Comparison of ENCODE assay signal across 22 cellular contexts in the genomic region with DNA sequence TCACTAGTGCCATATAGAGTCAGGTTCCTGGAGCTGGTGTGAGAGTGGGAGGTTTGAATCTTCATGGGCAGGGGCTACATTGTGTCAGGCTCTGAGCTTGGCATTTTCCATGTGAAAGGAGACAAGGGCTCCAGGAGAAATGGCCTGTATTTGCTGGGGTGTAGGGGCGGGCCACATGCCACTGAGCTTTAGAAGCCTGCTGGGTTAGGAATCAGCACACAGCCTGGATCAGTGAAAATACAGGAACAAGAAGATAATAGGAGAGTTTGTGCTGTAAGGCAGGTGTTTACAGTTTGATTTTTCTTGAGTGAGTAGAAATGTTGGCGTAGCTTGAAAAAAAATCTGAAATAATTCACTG. TPM values are rescaled to one million over a fixed set of nuclear protein-coding genes. Genes with fewer than 3 reads are reported as not detected.
DNase-seq lines count a peak whose midpoint lies in the region; ATAC-seq, FAIRE-seq and TF ChIP-seq lines count a peak whose summit lies in the region.
"Had no signal": no experiment of that assay in that cellular context is flagged by ENCODE, and none has a peak within 500 bp of the region (broad histone marks: within the 10 kb centered on the region; RNA-seq: fewer than 3 reads in every experiment).

No MANE protein-coding gene starts in this region.

- peak overlapping the region in 3 of 4 donors; percentile 82 to 93 (median 89) for H3K27ac ChIP-seq in tibial nerve
- H3K27ac ChIP-seq: ascending aorta, epithelial cell of prostate, WERI-Rb-1 had no signal

- H3K36me3 Mint-ChIP-seq in activated naive CD4-positive, alpha-beta T cell treated with anti-CD3 and anti-CD28 coated beads, Interleukin-2, amount 50 U/mL, for 72 hours, result no peaks in the 10 kb centered on the region
- peaks cover 2% of the 10 kb centered on the region; the same call in 1 of the 2 replicates for H3K36me3 Mint-ChIP-seq in WTC11
- peaks cover 2% of the 10 kb centered on the region for H3K36me3 Mint-ChIP-seq in mesothelial cell of epicardium
- H3K36me3 Mint-ChIP-seq: natural killer cell had no signal

- no peak for DNase-seq in activated naive CD4-positive, alpha-beta T cell treated with anti-CD3 and anti-CD28 coated beads, Interleukin-2, amount 50 U/mL, for 72 hours (ENCODE audit: low spot score in 2 of 2)
- no peak for DNase-seq in activated naive CD4-positive, alpha-beta T cell (lab: John Stamatoyannopoulos, UW)
- DNase-seq in WTC11 (ENCODE audit: low spot score), result no peak
- no peak for DNase-seq in mesothelial cell of epicardium (ENCODE audit: low spot score in 2 of 2, unreplicated experiment in 2 of 2)
- DNase-seq in tibial nerve (ENCODE audit: low spot score in 2 of 2), result no peak
- no peak for DNase-seq in frontal cortex (ENCODE audit: low spot score in 2 of 2)
- DNase-seq in NAMALWA (ENCODE audit: low spot score), result no peak
- DNase-seq: ACHN; activated CD8-positive, alpha-beta memory T cell treated with anti-CD3 and anti-CD28 coated beads, Interleukin-2, amount 10 ng/mL, durations not matched to agents 7 days and 5 days; activated gamma-delta T cell; EL; natural killer cell; NCI-H1930; NCI-H446 treated with DMSO at 0.1 percent for 48 hours; Right ventricle myocardium superior; stimulated activated CD4-positive, alpha-beta T cell treated with anti-CD3 and anti-CD28 coated beads, Interleukin-15, amount 100 ng/mL, for 24 hours; WERI-Rb-1 had no signal

- H3K4me1 Mint-ChIP-seq in WTC11 (peaks cover 59% of the 10 kb centered on the region), mesothelial cell of epicardium (peaks cover 53% of the 10 kb centered on the region)

- no peak for TF ChIP-seq EP300 in tibial nerve (IDR thresholded peaks at IDR 0.05)

- TF ChIP-seq POLR2A in tibial nerve (IDR thresholded peaks at IDR 0.05), result no peak

- H3K27ac Mint-ChIP-seq in activated naive CD4-positive, alpha-beta T cell treated with anti-CD3 and anti-CD28 coated beads, Interleukin-2, amount 50 U/mL, for 72 hours, result peak overlapping the region; percentile 12 to 31
- H3K27ac Mint-ChIP-seq in WTC11, result peak overlapping the region; percentile 92
- H3K27ac Mint-ChIP-seq in mesothelial cell of epicardium, result peak overlapping the region; percentile 52
- H3K27ac Mint-ChIP-seq: activated CD8-positive, alpha-beta memory T cell treated with anti-CD3 and anti-CD28 coated beads, Interleukin-2, amount 10 ng/mL, durations not matched to agents 7 days and 5 days had no signal

- peaks cover 5 to 58% (median 37%) of the 10 kb centered on the region in 4 donors for H3K4me1 ChIP-seq in tibial nerve

- H3K4me3 ChIP-seq in tibial nerve, result no peak overlapping the region
- H3K4me3 ChIP-seq: ascending aorta, lung had no signal

- H3K27me3 ChIP-seq in tibial nerve, result no peaks in the 10 kb centered on the region
- H3K27me3 ChIP-seq: ascending aorta had no signal

- no peak for TF ChIP-seq CTCF in WTC11 (IDR thresholded peaks at IDR 0.05)
- no peak for TF ChIP-seq CTCF in mesothelial cell of epicardium (IDR thresholded peaks at IDR 0.05; ENCODE audit: unreplicated experiment)
- TF ChIP-seq CTCF in tibial nerve (IDR thresholded peaks at IDR 0.05), result no peak

- H3K36me3 ChIP-seq in tibial nerve, result no peaks in the 10 kb centered on the region
- H3K36me3 ChIP-seq: ascending aorta had no signal

- no peak for FAIRE-seq in frontal cortex (lab: Jason Lieb, UNC)
- FAIRE-seq: GM19239 had no signal

- H3K9me3 ChIP-seq in tibial nerve, result no peaks in the 10 kb centered on the region
- H3K9me3 ChIP-seq: ascending aorta had no signal

- H3K9me3 Mint-ChIP-seq in activated naive CD4-positive, alpha-beta T cell treated with anti-CD3 and anti-CD28 coated beads, Interleukin-2, amount 50 U/mL, for 72 hours, result no peaks in the 10 kb centered on the region
- H3K9me3 Mint-ChIP-seq in WTC11 (peaks cover 2% of the 10 kb centered on the region; the same call in 1 of the 2 replicates), mesothelial cell of epicardium (no peaks in the 10 kb centered on the region)
- H3K9me3 Mint-ChIP-seq: natural killer cell had no signal

- POLR2A ChIA-PET in WTC11 (lab: Charles Lee), result interaction anchor here (0.6 to 1.0 kb wide), 3 partner anchors 17 to 219 kb away, joined by 3 to 6 read pairs (median 3); no protein-coding TSS in a partner anchor

- 95 to 98% methylated on average over 2 of the region's 2 CpGs for WGBS in tibial nerve, 2 donors

- ATAC-seq in activated naive CD4-positive, alpha-beta T cell treated with anti-CD3 and anti-CD28 coated beads, Interleukin-2, amount 50 U/mL, for 72 hours, result no peak
- ATAC-seq in WTC11 (peak; percentile 61), HG03039 (IDR thresholded peaks at IDR 0.05; ENCODE audit: unreplicated experiment) (no peak)
- ATAC-seq: activated CD8-positive, alpha-beta memory T cell treated with anti-CD3 and anti-CD28 coated beads, Interleukin-2, amount 10 ng/mL, durations not matched to agents 7 days and 5 days; natural killer cell had no signal

- CTCF ChIA-PET in WTC11 (lab: Charles Lee), result interaction anchor here (0.6 to 2.2 kb wide), 16 partner anchors 9 to 228 kb away, joined by 3 to 16 read pairs (median 5); a partner anchor contains a TSS

- no peaks in the 10 kb centered on the region for H3K27me3 Mint-ChIP-seq in WTC11 (ENCODE audit: low read depth)
- H3K27me3 Mint-ChIP-seq in mesothelial cell of epicardium (ENCODE audit: low read depth), result no peaks in the 10 kb centered on the region
- H3K27me3 Mint-ChIP-seq: activated CD8-positive, alpha-beta memory T cell treated with anti-CD3 and anti-CD28 coated beads, Interleukin-2, amount 10 ng/mL, durations not matched to agents 7 days and 5 days had no signal

- H3K4me3 Mint-ChIP-seq in WTC11 (no peak overlapping the region), mesothelial cell of epicardium (no peak overlapping the region)
- H3K4me3 Mint-ChIP-seq: activated CD8-positive, alpha-beta memory T cell treated with anti-CD3 and anti-CD28 coated beads, Interleukin-2, amount 10 ng/mL, durations not matched to agents 7 days and 5 days; natural killer cell had no signal

TF ChIP-seq in WTC11, 78 proteins besides CTCF, POLR2A, EP300 and RAD21:
- no peak for TF ChIP-seq ATF1 (CRISPR knock-in tag; IDR thresholded peaks at IDR 0.05)
- TF ChIP-seq GRHL2 (CRISPR knock-in tag; IDR thresholded peaks at IDR 0.05; ENCODE audit: insufficient replicate concordance, severe bottlenecking), result no peak
- no peak for TF ChIP-seq ZNF138 (CRISPR knock-in tag; conservative IDR thresholded peaks at IDR 0.05)

RNA-seq across cellular contexts. Expression of a gene that starts 35.4 kb away (rescaled TPM):
- 10 to 100 TPM; 21.3 to 38.2 TPM for total RNA-seq in activated naive CD4-positive, alpha-beta T cell treated with anti-CD3 and anti-CD28 coated beads, Interleukin-2, amount 50 U/mL, for 72 hours
- 42.4 to 45.1 TPM (median 43.4 TPM) in 3 replicates for total RNA-seq in WTC11 (2021)
- 54.5 to 58.2 TPM (median 56.3 TPM) in 3 replicates for total RNA-seq in mesothelial cell of epicardium
- 10 to 100 TPM; 46.9 to 65.7 (median 51.3) TPM for total RNA-seq in tibial nerve
- 207 TPM for total RNA-seq in frontal cortex

Comparison
In these comparisons a context has a peak if more than half of its experiments do, and no peak if none do; other contexts are left out.
1. H3K27ac Mint-ChIP-seq: peak in every context shown above with its lines; median percentile 92 in WTC11; 52 in mesothelial cell of epicardium; 22 in activated naive CD4-positive, alpha-beta T cell treated with anti-CD3 and anti-CD28 coated beads, Interleukin-2, amount 50 U/mL, for 72 hours.